ENCODE assay signal across 24 cellular contexts in the genomic region with DNA sequence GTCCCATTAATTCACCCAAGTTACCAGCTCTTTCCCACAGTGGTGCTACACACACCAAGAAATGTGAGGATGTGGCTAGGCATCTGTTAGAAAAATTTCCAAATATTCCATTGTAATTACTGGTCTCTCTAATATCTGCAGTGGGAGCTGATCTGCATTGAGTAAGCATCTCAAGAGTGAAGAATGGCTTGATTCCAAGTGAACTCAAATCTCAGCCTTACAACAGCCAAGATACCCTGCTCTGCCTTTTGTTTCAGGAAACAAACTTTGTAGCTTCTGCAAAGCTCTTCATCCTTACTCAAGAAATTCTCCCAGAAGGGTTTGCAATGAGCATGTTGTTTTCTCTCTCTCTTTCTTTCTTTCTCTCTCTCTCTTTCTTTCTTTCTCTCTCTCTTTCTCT.
"Had no signal": no experiment of that assay in that cellular context is flagged by ENCODE, and none has a peak within 500 bp of the region (broad histone marks: within the 10 kb centered on the region; RNA-seq: fewer than 3 reads in every experiment).

No MANE protein-coding gene starts in this region.

- ATAC-seq: activated CD4-positive, alpha-beta T cell treated with anti-CD3 and anti-CD28 coated beads for 36 hours; activated T-helper 17 cell treated with anti-CD3 and anti-CD28 coated beads, Interleukin-2, amount 50 U/mL, for 72 hours; Right ventricle myocardium inferior had no signal

- H3K27ac Mint-ChIP-seq: activated CD4-positive, alpha-beta memory T cell treated with anti-CD3 and anti-CD28 coated beads, Interleukin-2, amount 10 ng/mL, durations not matched to agents 7 days and 5 days; activated CD4-positive, alpha-beta T cell treated with anti-CD3 and anti-CD28 coated beads for 36 hours; activated naive CD4-positive, alpha-beta T cell treated with anti-CD3 and anti-CD28 coated beads for 36 hours; activated naive CD8-positive, alpha-beta T cell; activated T-helper 17 cell treated with anti-CD3 and anti-CD28 coated beads, Interleukin-2, amount 50 U/mL, for 72 hours had no signal

- H3K9me3 Mint-ChIP-seq: activated CD4-positive, alpha-beta memory T cell treated with anti-CD3 and anti-CD28 coated beads, Interleukin-2, amount 10 ng/mL, durations not matched to agents 7 days and 5 days; activated naive CD4-positive, alpha-beta T cell treated with anti-CD3 and anti-CD28 coated beads for 36 hours; activated T-helper 17 cell treated with anti-CD3 and anti-CD28 coated beads, Interleukin-2, amount 50 U/mL, for 72 hours had no signal

- H3K4me2 ChIP-seq: SK-N-SH had no signal

- H3K4me1 Mint-ChIP-seq: activated CD4-positive, alpha-beta memory T cell treated with anti-CD3 and anti-CD28 coated beads, Interleukin-2, amount 10 ng/mL, durations not matched to agents 7 days and 5 days; activated CD4-positive, alpha-beta T cell treated with anti-CD3 and anti-CD28 coated beads for 36 hours; activated T-helper 17 cell treated with anti-CD3 and anti-CD28 coated beads, Interleukin-2, amount 50 U/mL, for 72 hours had no signal

- H3K36me3 Mint-ChIP-seq: activated naive CD8-positive, alpha-beta T cell had no signal

- H3K4me1 ChIP-seq: SJCRH30 had no signal

- H3K9me3 ChIP-seq: MG63, SJCRH30, SK-N-SH had no signal

- DNase-seq: activated CD4-positive, alpha-beta memory T cell treated with anti-CD3 and anti-CD28 coated beads, Interleukin-2, amount 10 ng/mL, durations not matched to agents 7 days and 5 days; activated CD4-positive, alpha-beta T cell treated with anti-CD3 and anti-CD28 coated beads for 36 hours; activated CD4-positive, alpha-beta T cell treated with anti-CD3 and anti-CD28 coated beads, Interleukin-2, amount 50 U/mL, for 1 hour; activated CD4-positive, CD25-positive, alpha-beta regulatory T cell; activated gamma-delta T cell; activated naive CD4-positive, alpha-beta T cell treated with anti-CD3 and anti-CD28 coated beads for 36 hours; activated T-cell treated with anti-CD3 and anti-CD28 coated beads for 4 hours; activated T-cell treated with anti-CD3 and anti-CD28 coated beads, Interleukin-2, amount 50 U/mL, for 48 hours; brain microvascular endothelial cell; MG63; NCI-H1105 treated with DMSO at 0.1 percent for 48 hours; NCI-H1436 treated with DMSO at 0.1 percent for 48 hours; NCI-H187; NCI-H2081; NCI-H446; NCI-H524; SJCRH30; SK-N-SH; T-helper 1 cell had no signal

- H3K27me3 ChIP-seq: brain microvascular endothelial cell, cardiac muscle cell, MG63, SJCRH30 had no signal

- H3K27ac ChIP-seq: brain microvascular endothelial cell, cardiac muscle cell, SJCRH30, VCaP had no signal

- H3K4me3 ChIP-seq: cardiac muscle cell, MG63, SJCRH30 had no signal

- H3K9ac ChIP-seq: SK-N-SH had no signal

- H3K36me3 ChIP-seq: brain microvascular endothelial cell, cardiac muscle cell, MG63, SJCRH30 had no signal

- H3K4me3 Mint-ChIP-seq: activated CD4-positive, alpha-beta memory T cell treated with anti-CD3 and anti-CD28 coated beads, Interleukin-2, amount 10 ng/mL, durations not matched to agents 7 days and 5 days; activated CD4-positive, alpha-beta T cell treated with anti-CD3 and anti-CD28 coated beads for 36 hours; activated naive CD4-positive, alpha-beta T cell treated with anti-CD3 and anti-CD28 coated beads for 36 hours; activated naive CD8-positive, alpha-beta T cell; activated T-helper 17 cell treated with anti-CD3 and anti-CD28 coated beads, Interleukin-2, amount 50 U/mL, for 72 hours had no signal
